20 cellular contexts compared by ENCODE assay signal in the genomic region with DNA sequence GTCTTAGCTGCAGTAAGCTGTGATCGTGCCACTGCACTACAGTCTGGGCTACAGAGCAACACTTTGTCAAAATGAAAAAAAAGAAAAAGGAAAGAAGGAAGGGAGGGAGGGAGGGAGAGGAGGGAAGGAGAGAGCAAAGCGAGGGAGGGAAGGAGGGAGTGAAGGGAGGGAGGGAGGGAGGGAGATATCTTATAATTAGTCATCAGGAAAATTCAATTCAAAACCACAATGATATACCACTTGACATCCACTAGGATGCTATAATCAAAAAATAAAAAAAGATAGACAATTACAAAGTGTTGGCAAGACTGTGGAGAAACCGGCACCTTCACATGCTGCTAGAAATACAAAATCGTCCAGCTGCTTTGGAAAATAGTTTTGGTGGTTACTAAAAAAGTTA.
A peak's percentile ranks its signal among the peaks of the same experiment; 100 is the strongest.
DNase-seq lines count a peak whose midpoint lies in the region; ATAC-seq and TF ChIP-seq lines count a peak whose summit lies in the region.
"Had no signal": no experiment of that assay in that cellular context is flagged by ENCODE, and none has a peak within 500 bp of the region (broad histone marks: within the 10 kb centered on the region; RNA-seq: fewer than 3 reads in every experiment).

No MANE protein-coding gene starts in this region.

- peaks cover 4% of the 10 kb centered on the region; the same call in 1 of the 2 replicates for H3K9me3 ChIP-seq in HAP-1

- peak; percentile 22 for DNase-seq in A172 (ENCODE audit: low spot score)
- DNase-seq in ELR (ENCODE audit: low read depth), result peak; percentile 50
- DNase-seq in RKO (ENCODE audit: low spot score), result peak; percentile 31
- DNase-seq in fibroblast of mammary gland (ENCODE audit: low read depth), result peak; percentile 27
- no peak for DNase-seq in middle frontal gyrus (ENCODE audit: extremely low spot score, low spot score)
- DNase-seq in HAP-1 (ENCODE audit: low spot score in 2 of 2), result no peak
- DNase-seq: CD8-positive, alpha-beta memory T cell; DMS53; NCI-H1105 treated with DMSO at 0.1 percent for 48 hours; NCI-H1694 treated with DMSO at 0.1 percent for 48 hours; NCI-H510A; NCI-H748 treated with DMSO at 0.1 percent for 48 hours; NK-92 treated with Interleukin-12 subunit alpha and Interleukin-12 subunit beta, amount 100 ng/mL, for 24 hours; Right ventricle myocardium superior had no signal

- peaks cover 8% of the 10 kb centered on the region; the same call in 1 of the 2 replicates for H3K4me1 ChIP-seq in HAP-1

- H3K27me3 ChIP-seq in HAP-1 (ENCODE audit: low read depth), result no peaks in the 10 kb centered on the region
- H3K27me3 ChIP-seq: BLaER1 treated with 17β-estradiol and CSF1 and Interleukin-3, amounts not matched to agents 10 nM and 100 nM had no signal

- peaks cover 3% of the 10 kb centered on the region; the same call in 1 of the 2 replicates for H3K36me3 ChIP-seq in HAP-1 (replicated peaks)

- in situ Hi-C loops in HAP-1 (cut with MboI; ENCODE audit: low sequenced_read_pairs), result no loop called here

- no peak for TF ChIP-seq CTCF in fibroblast of mammary gland (conservative IDR thresholded peaks at IDR 0.05; ENCODE audit: control insufficient read depth, insufficient read depth, low read depth, low read length)

- ATAC-seq in HG02885 (IDR thresholded peaks at IDR 0.05; ENCODE audit: poor library complexity, unreplicated experiment), result no peak
- ATAC-seq in GM19023 (IDR thresholded peaks at IDR 0.05; ENCODE audit: unreplicated experiment), result no peak
- ATAC-seq: A549, HCT116, K562 had no signal

- no peak overlapping the region for H3K4me3 ChIP-seq in fibroblast of mammary gland (ENCODE audit: control insufficient read depth, low read depth, low read length)
- H3K4me3 ChIP-seq in HAP-1, result no peak overlapping the region
- H3K4me3 ChIP-seq: A549; BLaER1 treated with 17β-estradiol and CSF1 and Interleukin-3, amounts not matched to agents 10 nM and 100 nM; K562 had no signal

Comparison
In these comparisons a context has a peak if more than half of its experiments do, and no peak if none do; other contexts are left out.
1. DNase-seq: peak in A172 (single experiment), ELR (single experiment), RKO (single experiment) and fibroblast of mammary gland (single experiment); none in middle frontal gyrus (single experiment) and HAP-1 (0 of 2).